21 cellular contexts compared by ENCODE assay signal in the genomic region with DNA sequence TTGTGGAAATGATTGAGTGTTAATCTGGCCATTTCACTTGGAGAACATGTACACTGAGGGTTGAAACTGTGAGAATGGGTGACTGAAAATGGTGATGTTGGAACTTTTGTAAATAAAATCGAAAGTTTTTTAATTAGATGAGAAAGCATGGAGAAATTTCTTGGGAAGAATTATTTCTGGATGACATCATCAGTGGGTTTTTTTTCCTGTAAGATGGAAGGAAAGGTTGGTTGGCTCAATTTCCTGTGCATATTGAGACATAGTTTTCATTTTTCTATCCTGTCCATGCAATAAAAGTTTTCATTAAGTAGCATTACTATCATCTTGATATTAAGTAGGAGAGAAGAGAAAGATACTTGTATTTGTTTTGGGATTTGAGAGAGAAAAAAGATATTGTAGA.
"Had no signal": no experiment of that assay in that cellular context is flagged by ENCODE, and none has a peak within 500 bp of the region (broad histone marks: within the 10 kb centered on the region; RNA-seq: fewer than 3 reads in every experiment).

No MANE protein-coding gene starts in this region.

- H3K27ac ChIP-seq: gastrocnemius medialis, pancreas, psoas muscle, right atrium auricular region, tibial artery had no signal

- H3K4me1 ChIP-seq: gastrocnemius medialis, pancreas, psoas muscle, right atrium auricular region, tibial artery had no signal

- H3K9me3 ChIP-seq: gastrocnemius medialis, mucosa of descending colon, pancreas, psoas muscle, tibial artery had no signal

- H3K27me3 ChIP-seq: gastrocnemius medialis, pancreas, right atrium auricular region, tibial artery had no signal

- H3K4me3 ChIP-seq: gastrocnemius medialis, mucosa of descending colon, pancreas, psoas muscle, right atrium auricular region, tibial artery had no signal

- H3K36me3 ChIP-seq: gastrocnemius medialis, pancreas, right atrium auricular region, tibial artery had no signal

- DNase-seq: activated CD4-positive, alpha-beta T cell treated with anti-CD3 and anti-CD28 coated beads for 4 hours; activated CD4-positive, alpha-beta T cell treated with anti-CD3 and anti-CD28 coated beads, Interleukin-2, amount 50 U/mL, for 48 hours; activated CD4-positive, CD25-positive, alpha-beta regulatory T cell; activated CD8-positive, alpha-beta memory T cell treated with anti-CD3 and anti-CD28 coated beads, Interleukin-2, amount 50 U/mL, for 48 hours; activated naive CD4-positive, alpha-beta T cell treated with Interleukin-2 at 50 U/mL for 16 hours; activated naive CD8-positive, alpha-beta T cell treated with anti-CD3 and anti-CD28 coated beads for 36 hours; activated T-cell treated with anti-CD3 and anti-CD28 coated beads, Interleukin-2, amount 50 U/mL, for 4 hours; amygdala; gastrocnemius medialis; hippocampal formation; left cardiac atrium; mesendoderm; mucosa of descending colon; nephron progenitor cell; pancreas; psoas muscle; stimulated activated CD4-positive, alpha-beta T cell treated with anti-CD3 and anti-CD28 coated beads, Interleukin-12 subunit alpha, Interleukin-12 subunit beta, amount 100 ng/mL, for 4 hours; stimulated activated naive CD8-positive, alpha-beta T cell treated with anti-CD3 and anti-CD28 coated beads, Interleukin-15, amount 100 ng/mL, for 72 hours; T-helper 17 cell; tibial artery had no signal
